Comparison of ENCODE assay signal across 11 cellular contexts in genomic region chr17:31571124-31571892, GRCh38.
A peak's percentile ranks its signal among the peaks of the same experiment; 100 is the strongest.
DNase-seq lines count a peak whose midpoint lies in the region; ATAC-seq and TF ChIP-seq lines count a peak whose summit lies in the region.
"Had no signal": no experiment of that assay in that cellular context is flagged by ENCODE, and none has a peak within 500 bp of the region (broad histone marks: within the 10 kb centered on the region; RNA-seq: fewer than 3 reads in every experiment).

No MANE protein-coding gene starts in this region.

- H3K4me3 Mint-ChIP-seq in endothelial cell (ENCODE audit: unreplicated experiment) (peak overlapping the region; percentile 31), mesothelial cell of epicardium (peak overlapping the region; percentile 2), type B pancreatic cell (no peak overlapping the region)
- H3K4me3 Mint-ChIP-seq: central memory CD8-positive, alpha-beta T cell had no signal

- no peaks in the 10 kb centered on the region for H3K9me3 ChIP-seq in MM.1S (replicated peaks; ENCODE audit: insufficient read depth, low read length)

- no peak for TF ChIP-seq EP300 in Ishikawa (IDR thresholded peaks at IDR 0.05; ENCODE audit: borderline replicate concordance)

- no peak for DNase-seq in endothelial cell (ENCODE audit: low spot score)
- DNase-seq in mesothelial cell of epicardium (ENCODE audit: low spot score in 2 of 2, unreplicated experiment in 2 of 2), result no peak
- no peak for DNase-seq in type B pancreatic cell (ENCODE audit: extremely low spot score, unreplicated experiment)
- DNase-seq in MM.1S, result no peak
- no peak for DNase-seq in activated gamma-delta T cell (lab: John Stamatoyannopoulos, UW)
- no peak for DNase-seq in effector CD8-positive, alpha-beta T cell (lab: John Stamatoyannopoulos, UW)
- DNase-seq: NCI-H2227 treated with DMSO at 0.1 percent for 48 hours, WERI-Rb-1 had no signal

- no peaks in the 10 kb centered on the region for H3K79me2 ChIP-seq in MM.1S (ENCODE audit: low read length)

- H3K27ac Mint-ChIP-seq in endothelial cell (ENCODE audit: unreplicated experiment) (no peak overlapping the region), mesothelial cell of epicardium (peak overlapping the region; percentile 89), type B pancreatic cell (peak overlapping the region; percentile 39)

- H3K27me3 Mint-ChIP-seq in endothelial cell (ENCODE audit: unreplicated experiment) (peaks cover 2% of the 10 kb centered on the region), mesothelial cell of epicardium (ENCODE audit: low read depth) (no peaks in the 10 kb centered on the region), type B pancreatic cell (no peaks in the 10 kb centered on the region)
- H3K27me3 Mint-ChIP-seq: central memory CD8-positive, alpha-beta T cell had no signal

- no peak overlapping the region for H2AFZ ChIP-seq in MM.1S (ENCODE audit: low read length)

- no peaks in the 10 kb centered on the region for H3F3A ChIP-seq in MM.1S (ENCODE audit: insufficient read depth, low read length)

- no peak overlapping the region for H3K27ac ChIP-seq in MM.1S (ENCODE audit: low read length)
- H3K27ac ChIP-seq: WERI-Rb-1 had no signal

- TF ChIP-seq CTCF in endothelial cell (IDR thresholded peaks at IDR 0.05; ENCODE audit: unreplicated experiment) (no peak), mesothelial cell of epicardium (IDR thresholded peaks at IDR 0.05; ENCODE audit: unreplicated experiment) (no peak), type B pancreatic cell (conservative IDR thresholded peaks at IDR 0.05) (no peak), MM.1S (IDR thresholded peaks at IDR 0.05; ENCODE audit: low read length) (no peak)

- H4K20me1 ChIP-seq in MM.1S (ENCODE audit: insufficient read depth, low read length), result no peaks in the 10 kb centered on the region

- no peaks in the 10 kb centered on the region for H3K36me3 ChIP-seq in MM.1S (replicated peaks; ENCODE audit: insufficient read depth, low read length)
- H3K36me3 ChIP-seq: WERI-Rb-1 had no signal

- no peaks in the 10 kb centered on the region for H3K27me3 ChIP-seq in MM.1S (replicated peaks; ENCODE audit: insufficient read depth, low read length)

- TF ChIP-seq RAD21 in Ishikawa (IDR thresholded peaks at IDR 0.05; ENCODE audit: low read depth), result no peak

- no peak overlapping the region for H3K4me2 ChIP-seq in MM.1S (ENCODE audit: low read depth, low read length)

- no peak for ATAC-seq in HG03354 (IDR thresholded peaks at IDR 0.05; ENCODE audit: poor library complexity, severe bottlenecking, unreplicated experiment)

- no peaks in the 10 kb centered on the region for H3K4me1 ChIP-seq in MM.1S (ENCODE audit: low read length)

- no peaks in the 10 kb centered on the region for H3K9me2 ChIP-seq in MM.1S (replicated peaks; ENCODE audit: insufficient read depth, low read length)

- H3K9me3 Mint-ChIP-seq in endothelial cell (ENCODE audit: unreplicated experiment) (no peaks in the 10 kb centered on the region), mesothelial cell of epicardium (no peaks in the 10 kb centered on the region), type B pancreatic cell (no peaks in the 10 kb centered on the region)
- H3K9me3 Mint-ChIP-seq: central memory CD8-positive, alpha-beta T cell had no signal

- H3K9ac ChIP-seq in MM.1S (ENCODE audit: low read length), result no peak overlapping the region

- H3K4me1 Mint-ChIP-seq in endothelial cell (ENCODE audit: unreplicated experiment) (peaks cover 3% of the 10 kb centered on the region), mesothelial cell of epicardium (peaks cover 23% of the 10 kb centered on the region), type B pancreatic cell (ENCODE audit: unreplicated experiment) (peaks cover 20% of the 10 kb centered on the region)
- H3K4me1 Mint-ChIP-seq: central memory CD8-positive, alpha-beta T cell had no signal

- H3K4me3 ChIP-seq in MM.1S (ENCODE audit: low read length), result no peak overlapping the region

- peaks cover 4% of the 10 kb centered on the region for H3K36me3 Mint-ChIP-seq in endothelial cell (ENCODE audit: low read depth, unreplicated experiment)
- no peaks in the 10 kb centered on the region for H3K36me3 Mint-ChIP-seq in mesothelial cell of epicardium
- no peaks in the 10 kb centered on the region for H3K36me3 Mint-ChIP-seq in type B pancreatic cell

TF ChIP-seq in Ishikawa, 13 proteins besides CTCF, POLR2A, EP300 and RAD21:
- TF ChIP-seq CREB1 (IDR thresholded peaks at IDR 0.05; ENCODE audit: low read depth) (no peak), EGR1 (IDR thresholded peaks at IDR 0.05) (no peak), ZBTB7A (IDR thresholded peaks at IDR 0.05; ENCODE audit: low read depth) (0 out of 2 replicates have a peak, but pooled peaks have one; percentile 30), FOXM1 (IDR thresholded peaks at IDR 0.05; ENCODE audit: borderline replicate concordance, low read depth) (no peak), TAF1 (IDR thresholded peaks at IDR 0.05; ENCODE audit: low read depth) (no peak)
